ENCODE assay signal across 8 cellular contexts in the genomic region with DNA sequence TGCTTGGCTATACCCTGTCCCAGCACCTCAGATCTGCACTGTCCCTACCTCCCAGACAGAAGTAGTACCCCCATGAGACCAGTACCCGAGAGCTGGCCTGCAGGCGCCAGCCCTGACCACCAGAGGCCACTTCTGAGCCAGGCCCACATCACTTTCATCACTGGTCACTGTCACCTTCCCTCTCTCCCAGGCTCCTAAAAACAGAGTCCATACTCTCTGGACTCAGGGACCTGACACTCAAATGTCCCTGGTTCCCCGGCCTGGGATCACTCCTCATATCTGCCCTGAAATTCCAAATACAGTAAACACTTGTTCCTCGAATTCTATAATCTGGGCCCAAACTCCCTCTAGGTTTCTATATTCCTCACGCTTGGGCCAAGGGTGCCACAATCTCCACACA.
DNase-seq lines count a peak whose midpoint lies in the region; ATAC-seq and TF ChIP-seq lines count a peak whose summit lies in the region.

No MANE protein-coding gene starts in this region.

- H3K27me3 Mint-ChIP-seq in stimulated activated memory B cell treated with anti-CD40 and anti-IgM and Interleukin-4, amounts not matched to agents 10 μg/mL and 1 μg/mL and 100 μg/mL, for 72 hours: no peaks in the 10 kb centered on the region

- H3K4me3 Mint-ChIP-seq in stimulated activated memory B cell treated with anti-CD40 and anti-IgM and Interleukin-4, amounts not matched to agents 10 μg/mL and 1 μg/mL and 100 μg/mL, for 72 hours: no peak overlapping the region

- DNase-seq in GM12864 (ENCODE audit: low read depth) (no peak), RWPE1 (ENCODE audit: low spot score) (no peak), fibroblast of mammary gland (ENCODE audit: low read depth) (no peak), T-helper 1 cell (no peak)

- peaks cover 6% of the 10 kb centered on the region for H3K4me1 Mint-ChIP-seq in stimulated activated memory B cell treated with anti-CD40 and anti-IgM and Interleukin-4, amounts not matched to agents 10 μg/mL and 1 μg/mL and 100 μg/mL, for 72 hours

- CTCF ChIA-PET in RWPE1 (lab: Yijun Ruan, JAX): interaction anchor here (0.5 to 0.6 kb wide), 3 partner anchors 13 to 655 kb away, joined by 3 read pairs; no protein-coding TSS in a partner anchor

- POLR2A ChIA-PET in RWPE1 (lab: Yijun Ruan, JAX; ENCODE audit: low non-redundant PET): no interaction called here

- H3K9me3 Mint-ChIP-seq in stimulated activated memory B cell treated with anti-CD40 and anti-IgM and Interleukin-4, amounts not matched to agents 10 μg/mL and 1 μg/mL and 100 μg/mL, for 72 hours: no peaks in the 10 kb centered on the region

- TF ChIP-seq CTCF in 22Rv1 (IDR thresholded peaks at IDR 0.05) (peak; percentile 83), GM12864 (IDR thresholded peaks at IDR 0.05; ENCODE audit: low read depth, low read length, missing control alignments) (peak; percentile 80), RWPE1 (conservative IDR thresholded peaks at IDR 0.05; ENCODE audit: low read depth) (peak; percentile 80), fibroblast of mammary gland (conservative IDR thresholded peaks at IDR 0.05; ENCODE audit: control insufficient read depth, insufficient read depth, low read depth, low read length) (peak; percentile 83)

- H3K4me3 ChIP-seq in GM12864 (ENCODE audit: low read depth, low read length) (no peak overlapping the region), fibroblast of mammary gland (ENCODE audit: control insufficient read depth, low read depth, low read length) (no peak overlapping the region)

- H3K27ac Mint-ChIP-seq in stimulated activated memory B cell treated with anti-CD40 and anti-IgM and Interleukin-4, amounts not matched to agents 10 μg/mL and 1 μg/mL and 100 μg/mL, for 72 hours: peak overlapping the region; percentile 3

- H3K27ac ChIP-seq in 22Rv1 (no peak overlapping the region), RWPE1 (no peak overlapping the region)

- no peak for ATAC-seq in stimulated activated memory B cell treated with anti-CD40 and anti-IgM and Interleukin-4, amounts not matched to agents 10 μg/mL and 1 μg/mL and 100 μg/mL, for 72 hours
- ATAC-seq in GM19328 (IDR thresholded peaks at IDR 0.05; ENCODE audit: unreplicated experiment) (no peak), HG03108 (IDR thresholded peaks at IDR 0.05; ENCODE audit: unreplicated experiment) (no peak)

- H3K36me3 Mint-ChIP-seq in stimulated activated memory B cell treated with anti-CD40 and anti-IgM and Interleukin-4, amounts not matched to agents 10 μg/mL and 1 μg/mL and 100 μg/mL, for 72 hours: peaks cover 9% of the 10 kb centered on the region
